Comparison of ENCODE assay signal across 29 cellular contexts in the genomic region with DNA sequence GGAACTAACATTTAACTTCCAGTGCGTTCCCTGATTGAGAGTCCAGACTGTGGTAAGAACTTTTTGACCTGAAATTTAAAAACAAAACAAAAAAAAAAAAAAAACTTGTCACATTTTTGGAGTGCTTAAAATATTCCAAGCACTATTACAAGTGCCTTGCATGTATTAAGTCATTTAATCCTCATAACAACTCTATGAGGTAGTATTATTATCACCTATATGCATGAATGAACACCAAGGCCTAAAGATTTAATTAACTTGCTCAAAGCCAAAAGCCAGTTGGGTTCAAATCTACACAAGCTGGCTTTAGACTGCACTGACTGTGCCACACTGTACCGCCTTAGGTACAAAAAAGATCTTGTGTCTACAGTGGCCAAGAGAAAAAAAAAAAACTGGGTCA. TPM values are rescaled to one million over a fixed set of nuclear protein-coding genes. Genes with fewer than 3 reads are reported as not detected.
DNase-seq lines count a peak whose midpoint lies in the region; ATAC-seq and TF ChIP-seq lines count a peak whose summit lies in the region.
"Had no signal": no experiment of that assay in that cellular context is flagged by ENCODE, and none has a peak within 500 bp of the region (broad histone marks: within the 10 kb centered on the region; RNA-seq: fewer than 3 reads in every experiment).

No MANE protein-coding gene starts in this region.

- H3K4me3 ChIP-seq in Karpas-422 (ENCODE audit: low read length) (peak overlapping the region; percentile 23), fibroblast of lung (replicated peaks in 1 of 4; ENCODE audit: control extremely low read depth in 1 of 4, insufficient read depth in 1 of 4, low read depth in 3 of 4, low read length in 4 of 4) (no peak overlapping the region), osteoblast (ENCODE audit: insufficient read depth, low read length) (no peak overlapping the region), PC-9 (no peak overlapping the region)
- H3K4me3 ChIP-seq: GM12878, MG63, SK-N-MC, skin epidermis, testis had no signal

- H3K27ac ChIP-seq in Karpas-422 (ENCODE audit: low read length) (peak overlapping the region; percentile 79), fibroblast of lung (ENCODE audit: insufficient read depth, low read length) (peak overlapping the region; percentile 23), osteoblast (ENCODE audit: low read depth, low read length) (peak overlapping the region; percentile 58), PC-9 (no peak overlapping the region)
- H3K27ac ChIP-seq: RWPE1, SK-N-MC, testis had no signal

- no peak overlapping the region for H3K9ac ChIP-seq in Karpas-422 (ENCODE audit: low read length)
- H3K9ac ChIP-seq in fibroblast of lung (ENCODE audit: insufficient read depth, low read length), result no peak overlapping the region

- H3K36me3 ChIP-seq in Karpas-422 (ENCODE audit: insufficient read depth, low read length) (peaks cover 8% of the 10 kb centered on the region; the same call in 1 of the 2 replicates), fibroblast of lung (ENCODE audit: control insufficient read depth, insufficient read depth, low read length) (no peaks in the 10 kb centered on the region), osteoblast (ENCODE audit: insufficient read depth, low read length) (no peaks in the 10 kb centered on the region), PC-9 (ENCODE audit: low read depth) (peaks cover 17% of the 10 kb centered on the region)

- H3K4me1 ChIP-seq in Karpas-422 (ENCODE audit: low read length) (peaks cover 53% of the 10 kb centered on the region), fibroblast of lung (ENCODE audit: control insufficient read depth, extremely low read depth, insufficient read depth, low read length) (no peaks in the 10 kb centered on the region), osteoblast (ENCODE audit: insufficient read depth, low read length) (peaks cover 26% of the 10 kb centered on the region), PC-9 (replicated peaks; ENCODE audit: insufficient read depth) (no peaks in the 10 kb centered on the region)
- H3K4me1 ChIP-seq: testis had no signal

- H4K20me1 ChIP-seq in Karpas-422 (ENCODE audit: insufficient read depth, low read depth, low read length) (0 out of 2 replicates have a peak, but pooled peaks cover 10% of the 10 kb centered on the region), fibroblast of lung (ENCODE audit: control insufficient read depth, extremely low read depth, insufficient read depth, low read length) (no peaks in the 10 kb centered on the region), osteoblast (ENCODE audit: insufficient read depth, low read length) (no peaks in the 10 kb centered on the region), PC-9 (ENCODE audit: insufficient read depth) (no peaks in the 10 kb centered on the region)

- H3K9me2 ChIP-seq in Karpas-422 (replicated peaks; ENCODE audit: insufficient read depth, low read length) (no peaks in the 10 kb centered on the region), PC-9 (ENCODE audit: insufficient read depth) (no peaks in the 10 kb centered on the region)

- POLR2A ChIA-PET in PC-9 (lab: Charles Lee; ENCODE audit: unreplicated experiment), result no interaction called here

- H3F3A ChIP-seq in PC-9 (ENCODE audit: insufficient read depth, low read depth), result no peaks in the 10 kb centered on the region

- H3K27me3 ChIP-seq in Karpas-422 (ENCODE audit: low read length) (no peaks in the 10 kb centered on the region), fibroblast of lung (ENCODE audit: control insufficient read depth, insufficient read depth, low read length) (no peaks in the 10 kb centered on the region), osteoblast (ENCODE audit: insufficient read depth, low read length) (no peaks in the 10 kb centered on the region), PC-9 (ENCODE audit: insufficient read depth, low read depth) (no peaks in the 10 kb centered on the region)
- H3K27me3 ChIP-seq: MG63, testis had no signal

- intact Hi-C loops in PC-9 (cut with micrococcal nuclease; ENCODE audit: unreplicated experiment), result no loop called here

- H3K79me2 ChIP-seq in Karpas-422 (ENCODE audit: low read length) (no peaks in the 10 kb centered on the region), fibroblast of lung (ENCODE audit: control insufficient read depth, insufficient read depth, low read length) (no peaks in the 10 kb centered on the region), osteoblast (ENCODE audit: insufficient read depth, low read length) (no peaks in the 10 kb centered on the region), PC-9 (ENCODE audit: low read depth) (no peaks in the 10 kb centered on the region)

- DNase-seq in Karpas-422, result peak; percentile 58
- peak in 1 of 2 donors; percentile 29 for DNase-seq in fibroblast of lung (ENCODE audit: low read depth in 2 of 2)
- no peak for DNase-seq in osteoblast (ENCODE audit: insufficient read length, low spot score, missing footprints)
- DNase-seq in T-helper 2 cell, result no peak
- no peak for DNase-seq in PC-9
- DNase-seq in activated CD4-positive, CD25-positive, alpha-beta regulatory T cell (lab: John Stamatoyannopoulos, UW), result no peak
- DNase-seq: activated effector memory CD4-positive, alpha-beta T cell treated with anti-CD3 and anti-CD28 coated beads, Interleukin-2, amount 50 U/mL, for 16 hours; activated naive CD8-positive, alpha-beta T cell treated with anti-CD3 and anti-CD28 coated beads, Interleukin-2, amount 10 ng/mL, durations not matched to agents 7 days and 5 days; activated T-cell treated with anti-CD3 and anti-CD28 coated beads, Interleukin-2, amount 50 U/mL, for 24 hours; aorta; CD4-positive, CD25-positive, alpha-beta regulatory T cell; effector memory CD8-positive, alpha-beta T cell; erythroblast; glutamatergic neuron; KG1; left ventricle myocardium superior; MG63; natural killer cell; NCI-H1105 treated with DMSO at 0.1 percent for 48 hours; NCI-H187 treated with DMSO at 0.1 percent for 48 hours; NCI-H2171; stimulated activated naive CD4-positive, alpha-beta T cell treated with Interleukin-2 at 50 U/mL for 16 hours; T-helper 1 cell; testis had no signal

- H3K9me3 ChIP-seq in Karpas-422 (ENCODE audit: low read length), result no peaks in the 10 kb centered on the region
- H3K9me3 ChIP-seq in fibroblast of lung (ENCODE audit: control insufficient read depth, insufficient read depth, low read depth, low read length), result no peaks in the 10 kb centered on the region
- no peaks in the 10 kb centered on the region for H3K9me3 ChIP-seq in osteoblast (ENCODE audit: low read depth, low read length)
- no peaks in the 10 kb centered on the region; the same call in 1 of the 2 replicates for H3K9me3 ChIP-seq in PC-9 (ENCODE audit: insufficient read depth, low read depth)
- H3K9me3 ChIP-seq: MG63, testis had no signal

- ATAC-seq in HG03460 (IDR thresholded peaks at IDR 0.05; ENCODE audit: unreplicated experiment), result no peak
- ATAC-seq: effector memory CD8-positive, alpha-beta T cell; natural killer cell had no signal

- H2AFZ ChIP-seq in Karpas-422 (ENCODE audit: low read length) (no peak overlapping the region), fibroblast of lung (ENCODE audit: low read length) (no peak overlapping the region), osteoblast (ENCODE audit: low read length) (peak overlapping the region; percentile 21), PC-9 (no peak overlapping the region)

- CTCF ChIA-PET in PC-9 (lab: Charles Lee), result no interaction called here

- H3K4me2 ChIP-seq in Karpas-422 (ENCODE audit: low read depth, low read length, poor library complexity, severe bottlenecking), result peak overlapping the region; percentile 67
- no peak overlapping the region for H3K4me2 ChIP-seq in fibroblast of lung (ENCODE audit: extremely low read depth, insufficient read depth, low read length)
- H3K4me2 ChIP-seq in osteoblast (ENCODE audit: insufficient read depth, low read length), result peak overlapping the region; percentile 23
- no peak overlapping the region for H3K4me2 ChIP-seq in PC-9

- TF ChIP-seq CTCF in fibroblast of lung (conservative IDR thresholded peaks at IDR 0.05 in 1 of 2, IDR thresholded peaks at IDR 0.05 in 1 of 2; ENCODE audit: low read depth in 1 of 2, low read length in 2 of 2), result no peak
- no peak for TF ChIP-seq CTCF in osteoblast (IDR thresholded peaks at IDR 0.05; ENCODE audit: extremely low read depth, low read depth, low read length)
- no peak for TF ChIP-seq CTCF in PC-9 (conservative IDR thresholded peaks at IDR 0.05)

- no TSS peak for BruUV-seq in PC-9 (replicated peaks; lab: Mats Ljungman, UMichigan)

RNA-seq across cellular contexts. Expression of a gene that starts 35.2 kb away (rescaled TPM):
- total RNA-seq in Karpas-422 (2014; rRNA removed; shearing (Covaris generic); ENCODE audit: low replicate concordance), result 6.4 and 15.8 TPM in 2 replicates
- 9.8 and 12.2 TPM in 2 replicates for total RNA-seq in fibroblast of lung
- polyA plus RNA-seq in fibroblast of lung, result 8.0 and 9.3 TPM in 2 replicates
- 4.1 and 5.0 TPM in 2 replicates for polyA plus RNA-seq in fibroblast of lung (2012)
- polyA minus RNA-seq in fibroblast of lung (ENCODE audit: low replicate concordance), result 0.67 and 3.3 TPM in 2 replicates
- total RNA-seq in osteoblast, result 8.8 and 10.5 TPM in 2 replicates
- total RNA-seq in PC-9 (2021), result 21.8 and 23.9 TPM in 2 replicates

RNA-seq across cellular contexts. Expression of a gene that starts 35.3 kb away (rescaled TPM):
- 25.4 and 48.5 TPM in 2 replicates for total RNA-seq in Karpas-422 (2014; rRNA removed; shearing (Covaris generic); ENCODE audit: low replicate concordance)
- total RNA-seq in fibroblast of lung (1.0 and 9.7 TPM in 2 replicates), osteoblast (2.2 and 3.5 TPM in 2 replicates), PC-9 (2021) (71.7 and 89.2 TPM in 2 replicates)
- 8.3 and 22.5 TPM in 2 replicates for polyA plus RNA-seq in fibroblast of lung
- 6.3 and 18.8 TPM in 2 replicates for polyA plus RNA-seq in fibroblast of lung (2012)
- polyA minus RNA-seq in fibroblast of lung (ENCODE audit: low replicate concordance), result 3.9 TPM in 1 of 2 replicates, not detected in the other

Comparison
In these comparisons a context has a peak if more than half of its experiments do, and no peak if none do; other contexts are left out.
1. H3K4me2 ChIP-seq: peak in Karpas-422 (single experiment) and osteoblast (single experiment); none in fibroblast of lung (single experiment) and PC-9 (single experiment).